Comparison of ENCODE assay signal across 8 cellular contexts in genomic region chr12:13864081-13864673, GRCh38.
DNase-seq lines count a peak whose midpoint lies in the region; ATAC-seq, FAIRE-seq and TF ChIP-seq lines count a peak whose summit lies in the region.

No MANE protein-coding gene starts in this region.

- DNase-seq in DMS114 treated with DMSO at 0.1 percent for 48 hours (lab: John Stamatoyannopoulos, UW; ENCODE audit: unreplicated experiment) = peak; percentile 59
- peak; percentile 80 for DNase-seq in HT-29 (ENCODE audit: low spot score)
- peak; percentile 60 for DNase-seq in NOMO-1 treated with DMSO at 0.1 percent for 48 hours (lab: John Stamatoyannopoulos, UW; ENCODE audit: unreplicated experiment)
- DNase-seq in activated T-cell treated with anti-CD3 and anti-CD28 coated beads for 48 hours (ENCODE audit: low read depth) = peak; percentile 39
- peak; percentile 4 to 34 for DNase-seq in frontal cortex (ENCODE audit: low spot score in 2 of 2)
- peak; percentile 39 for DNase-seq in omental fat pad (ENCODE audit: low spot score)
- peak; percentile 86 for DNase-seq in upper lobe of right lung

- intact Hi-C loops in upper lobe of right lung (cut with DNase I) = no loop called here

- H3K4me3 ChIP-seq in upper lobe of right lung = no peak overlapping the region

- TF ChIP-seq CTCF in omental fat pad (IDR thresholded peaks at IDR 0.05) (peak in 1 of 3 donors; percentile 44), upper lobe of right lung (IDR thresholded peaks at IDR 0.05) (peak; percentile 89)

- H3K27ac ChIP-seq in upper lobe of right lung = no peak overlapping the region

- H3K27me3 ChIP-seq in upper lobe of right lung = peaks cover 18% of the 10 kb centered on the region

- H3K9me3 ChIP-seq in upper lobe of right lung = no peaks in the 10 kb centered on the region

- peak; percentile 95 for ATAC-seq in GM21447 (IDR thresholded peaks at IDR 0.05; ENCODE audit: unreplicated experiment)
- ATAC-seq in omental fat pad (ENCODE audit: low FRiP score) = peak; percentile 81
- ATAC-seq in upper lobe of right lung = peak; percentile 94

- H3K4me1 ChIP-seq in upper lobe of right lung = no peaks in the 10 kb centered on the region

- no peaks in the 10 kb centered on the region for H3K36me3 ChIP-seq in upper lobe of right lung

- FAIRE-seq in frontal cortex (lab: Jason Lieb, UNC) = no peak

Comparison
In these comparisons a context has a peak if more than half of its experiments do, and no peak if none do; other contexts are left out.
1. DNase-seq: peak in every context shown above with its lines; median percentile 86 in upper lobe of right lung; 80 in HT-29; 60 in NOMO-1 treated with DMSO at 0.1 percent for 48 hours; 59 in DMS114 treated with DMSO at 0.1 percent for 48 hours; 39 in activated T-cell treated with anti-CD3 and anti-CD28 coated beads for 48 hours; 39 in omental fat pad; 19 in frontal cortex.